9 cellular contexts compared by ENCODE assay signal in the genomic region with DNA sequence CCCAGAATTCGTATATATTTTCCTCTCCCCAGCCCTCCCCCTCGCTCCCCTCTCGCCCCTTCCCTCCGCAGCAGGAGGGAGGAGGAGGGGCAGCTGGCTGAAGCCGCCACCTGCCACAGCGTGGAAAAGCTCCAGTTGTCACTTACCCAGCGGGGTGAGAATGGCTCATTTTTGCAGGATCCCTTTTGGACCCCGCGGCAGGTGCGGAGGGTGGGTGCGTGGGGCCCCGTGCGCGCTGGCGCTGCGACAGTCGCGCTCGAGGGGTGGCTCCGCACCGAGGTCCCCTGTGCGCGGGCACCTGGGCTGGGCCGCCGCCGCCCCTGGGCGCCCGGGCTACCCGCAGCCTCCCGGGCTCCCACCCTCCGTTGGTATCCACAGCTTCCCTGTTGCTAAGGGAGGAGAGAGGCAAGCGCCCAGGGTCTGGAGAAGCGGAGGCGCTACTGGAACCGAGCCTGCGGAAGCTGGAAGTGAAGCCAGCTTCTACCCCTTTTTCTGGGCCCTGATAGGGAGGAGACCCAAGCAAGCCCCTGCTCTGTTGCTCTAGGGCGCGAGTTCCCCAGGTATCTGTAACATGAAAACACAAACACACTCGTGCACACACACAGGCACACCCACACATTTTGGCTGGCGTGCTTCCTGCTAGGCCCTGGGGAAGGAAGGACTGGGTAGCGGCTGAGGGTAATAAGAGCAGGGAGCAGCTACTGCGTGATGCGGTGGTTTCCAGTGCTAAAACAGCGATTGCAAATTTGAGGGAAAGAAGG. TPM values are rescaled to one million over a fixed set of nuclear protein-coding genes. Genes with fewer than 3 reads are reported as not detected.
A peak's percentile ranks its signal among the peaks of the same experiment; 100 is the strongest.
DNase-seq lines count a peak whose midpoint lies in the region; ATAC-seq, FAIRE-seq and TF ChIP-seq lines count a peak whose summit lies in the region.
"Had no signal": no experiment of that assay in that cellular context is flagged by ENCODE, and none has a peak within 500 bp of the region (broad histone marks: within the 10 kb centered on the region; RNA-seq: fewer than 3 reads in every experiment).

A gene with protein sequence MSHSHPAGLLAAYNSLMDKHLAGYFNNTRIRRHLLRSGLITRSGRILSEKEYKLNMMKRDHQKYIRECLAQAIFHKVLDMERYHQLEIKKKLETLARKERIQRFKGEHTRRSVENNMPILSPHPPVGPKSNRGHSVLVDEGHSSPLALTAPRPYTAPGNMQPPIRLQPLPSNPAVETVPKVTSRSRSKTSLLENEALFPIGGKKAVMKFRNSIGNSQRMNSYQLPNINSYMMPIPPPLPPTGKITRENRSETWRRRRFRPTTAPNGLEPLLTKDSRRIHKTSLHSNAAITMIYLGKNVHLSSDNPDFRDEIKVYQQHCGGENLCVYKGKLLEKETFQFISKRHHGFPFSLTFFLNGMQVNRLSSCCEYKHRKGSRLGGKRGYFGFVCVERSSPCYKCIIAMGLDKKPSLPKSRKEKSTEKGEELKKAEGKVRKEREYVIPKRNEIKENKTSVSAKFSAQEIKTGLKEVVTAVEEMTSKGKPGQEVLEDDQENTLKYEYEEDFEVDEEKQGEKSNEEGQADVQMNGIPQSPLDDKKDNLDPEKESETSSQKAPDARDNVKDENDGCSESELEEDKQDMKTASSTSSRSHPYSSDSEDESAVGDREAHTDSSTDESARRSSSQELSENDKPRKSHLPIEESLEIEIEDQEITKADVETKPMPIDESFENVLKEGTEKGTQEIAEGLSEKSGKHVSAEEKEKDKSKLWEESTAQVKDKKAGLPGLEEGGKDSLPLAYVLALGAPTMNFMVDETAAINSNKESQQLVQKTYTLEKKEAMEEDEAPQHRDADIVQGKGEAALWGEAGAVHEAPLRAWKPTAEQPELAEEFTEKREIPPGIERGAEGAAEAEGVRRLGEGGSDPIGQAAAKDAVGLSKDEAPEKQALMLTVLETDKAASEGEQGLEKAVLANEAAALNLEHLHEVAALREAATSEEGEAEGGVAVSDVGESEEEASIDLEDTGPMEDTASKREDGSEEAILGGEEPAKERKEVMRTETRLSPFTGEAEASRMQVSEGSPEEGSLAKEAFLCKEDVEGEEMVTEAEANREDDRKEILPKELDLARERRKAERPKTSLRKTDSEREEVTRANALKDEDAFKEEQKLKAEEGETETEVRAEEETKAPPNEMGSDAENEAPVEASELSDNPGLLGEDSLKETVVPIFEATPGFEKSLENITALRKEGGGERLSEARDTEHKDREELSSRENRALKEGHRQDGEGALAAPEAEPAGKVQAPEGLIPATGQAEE (N-terminal part only) (minus strand): TSS at position 442 of the 761 bp plus-strand sequence. CDS start 273 bp downstream, at position 169.

- TF ChIP-seq RAD21 in IMR-90 (IDR thresholded peaks at IDR 0.05; ENCODE audit: low read length) (no peak), H1 (IDR thresholded peaks at IDR 0.05 in 1 of 2, conservative IDR thresholded peaks at IDR 0.05 in 1 of 2; ENCODE audit: low read depth in 2 of 2, low read length in 2 of 2) (no peak)

- dilution Hi-C loops in IMR-90 (cut with HindIII; ENCODE audit: low sequenced_read_pairs, unreplicated experiment), result no loop called here

- no peaks in the 10 kb centered on the region for H3K9me1 ChIP-seq in IMR-90 (ENCODE audit: insufficient read depth, low read length)

- no peak within 1 kb of the TSS for H3K27ac ChIP-seq in heart left ventricle
- no peak within 1 kb of the TSS for H3K27ac ChIP-seq in right atrium auricular region
- H3K27ac ChIP-seq in IMR-90 (ENCODE audit: insufficient read depth, low read length), result no peak within 1 kb of the TSS
- H3K27ac ChIP-seq in H1 (ENCODE audit: low read depth, low read length), result no peak within 1 kb of the TSS
- no peak within 1 kb of the TSS for H3K27ac ChIP-seq in neuronal stem cell (replicated peaks; ENCODE audit: low read length)
- H3K27ac ChIP-seq: VCaP had no signal

- ATAC-seq in heart left ventricle (peak in 2 of 4 donors; percentile 16 to 18), IMR-90 (ENCODE audit: low read depth) (peak; percentile 46), GM18873 (IDR thresholded peaks at IDR 0.05; ENCODE audit: low FRiP score, unreplicated experiment) (no peak)

- H2BK20ac ChIP-seq in IMR-90 (ENCODE audit: low read depth, low read length), result no peak within 1 kb of the TSS
- H2BK20ac ChIP-seq in H1 (ENCODE audit: low read length), result no peak within 1 kb of the TSS

- H3K18ac ChIP-seq in IMR-90 (ENCODE audit: low read depth, low read length) (no peak within 1 kb of the TSS), H1 (ENCODE audit: extremely low read depth, low read length) (no peak within 1 kb of the TSS), neuronal stem cell (ENCODE audit: low read length) (peak within 1 kb of the TSS; percentile 84)

- no TSS peak for BruUV-seq in IMR-90 (replicated peaks; lab: Mats Ljungman, UMichigan)

- CTCF ChIA-PET in IMR-90 (lab: Yijun Ruan, JAX) (no interaction called here), H1 (lab: Charles Lee; ENCODE audit: partially characterized antibody) (interaction anchor here (1.0 to 2.2 kb wide), 5 partner anchors 10 to 60 kb away, joined by 3 to 12 read pairs (median 5); a partner anchor contains a TSS)

- H3K4me2 ChIP-seq in IMR-90 (ENCODE audit: low read depth, low read length) (peak within 1 kb of the TSS; percentile 76), H1 (ENCODE audit: insufficient read depth in 1 of 2, low read depth in 2 of 2, low read length in 2 of 2) (peak within 1 kb of the TSS; percentile 79 to 88), neuronal stem cell (ENCODE audit: insufficient read depth, low read length, poor library complexity, severe bottlenecking) (peak within 1 kb of the TSS; percentile 66)

- FAIRE-seq in H1 (lab: Jason Lieb, UNC), result no peak

- H3K4ac ChIP-seq in IMR-90 (ENCODE audit: low read depth, low read length) (no peak within 1 kb of the TSS), H1 (replicated peaks; ENCODE audit: insufficient read length, low read depth, low read length) (no peak within 1 kb of the TSS), neuronal stem cell (ENCODE audit: low read length) (no peak within 1 kb of the TSS)

- H3K36me3 ChIP-seq in heart left ventricle (no peaks in the 10 kb centered on the region), right atrium auricular region (no peaks in the 10 kb centered on the region), IMR-90 (ENCODE audit: control insufficient read depth, insufficient read depth, low read length) (no peaks in the 10 kb centered on the region), H1 (ENCODE audit: control insufficient read depth in 2 of 4, insufficient read depth in 4 of 4, low read length in 3 of 4) (no peaks in the 10 kb centered on the region), neuronal stem cell (replicated peaks in 1 of 2; ENCODE audit: control insufficient read depth in 2 of 2, insufficient read depth in 2 of 2, low read length in 2 of 2) (no peaks in the 10 kb centered on the region)

- H4K20me1 ChIP-seq in IMR-90 (ENCODE audit: insufficient read depth, low read length) (no peaks in the 10 kb centered on the region), H1 (replicated peaks in 1 of 2; ENCODE audit: control insufficient read depth in 1 of 2, insufficient read depth in 2 of 2, low read length in 2 of 2) (no peaks in the 10 kb centered on the region)

- H4K5ac ChIP-seq in IMR-90 (ENCODE audit: low read depth, low read length) (no peak within 1 kb of the TSS), H1 (ENCODE audit: insufficient read length, low read depth, low read length) (no peak within 1 kb of the TSS)

- H2BK12ac ChIP-seq in H1 (ENCODE audit: low read depth, low read length) (no peak within 1 kb of the TSS), neuronal stem cell (ENCODE audit: low read length) (peak within 1 kb of the TSS; percentile 14)

- H3K4me3 ChIP-seq in heart left ventricle (peak within 1 kb of the TSS in 10 of 12 donors; percentile 17 to 43 (median 37)), right atrium auricular region (peak within 1 kb of the TSS in 1 of 2 donors; percentile 36), IMR-90 (ENCODE audit: insufficient read depth, low read depth, low read length) (peak within 1 kb of the TSS; percentile 19; the same call in 1 of the 2 replicates), H1 (ENCODE audit: extremely low read depth in 1 of 4, insufficient read depth in 2 of 4, low read depth in 3 of 4, low read length in 4 of 4) (peak within 1 kb of the TSS; percentile 46 to 73 (median 50)), neuronal stem cell (ENCODE audit: low read length in 2 of 2) (peak within 1 kb of the TSS in 1 of 2 donors; percentile 78)

- H3K9ac ChIP-seq in IMR-90 (ENCODE audit: low read depth, low read length), result no peak within 1 kb of the TSS
- no peak within 1 kb of the TSS; a peak in 1 of 7 replicates for H3K9ac ChIP-seq in H1 (replicated peaks in 1 of 4; ENCODE audit: extremely low read depth in 1 of 4, low read depth in 3 of 4, low read length in 3 of 4)
- H3K9ac ChIP-seq in neuronal stem cell (ENCODE audit: low read depth, low read length, poor library complexity), result peak within 1 kb of the TSS; percentile 27

- H3K14ac ChIP-seq in IMR-90 (replicated peaks; ENCODE audit: low read depth, low read length), result no peak within 1 kb of the TSS
- H3K14ac ChIP-seq in H1 (ENCODE audit: insufficient read length), result no peak within 1 kb of the TSS
- no peak within 1 kb of the TSS for H3K14ac ChIP-seq in neuronal stem cell (ENCODE audit: low read length)

- no peak within 1 kb of the TSS for H2AK9ac ChIP-seq in IMR-90 (replicated peaks; ENCODE audit: low read depth, low read length, poor library complexity)

- H3K27me3 ChIP-seq in heart left ventricle, result peaks cover 0 to 25% (median 15%) of the 10 kb centered on the region in 9 donors
- no peaks in the 10 kb centered on the region for H3K27me3 ChIP-seq in right atrium auricular region
- peaks cover 15% of the 10 kb centered on the region for H3K27me3 ChIP-seq in IMR-90 (ENCODE audit: control insufficient read depth, insufficient read depth, low read length)
- peaks cover 0 to 22% (median 7%) of the 10 kb centered on the region in 4 experiments; a peak in 6 of 7 replicates for H3K27me3 ChIP-seq in H1 (replicated peaks in 1 of 4; ENCODE audit: control insufficient read depth in 3 of 4, extremely low read depth in 1 of 4, insufficient read depth in 3 of 4, low read length in 3 of 4)
- no peaks in the 10 kb centered on the region for H3K27me3 ChIP-seq in neuronal stem cell (ENCODE audit: control insufficient read depth in 3 of 3, insufficient read depth in 3 of 3, low read depth in 1 of 3, low read length in 3 of 3)

- H3K4me1 ChIP-seq in heart left ventricle (peaks cover 0 to 10% (median 0%) of the 10 kb centered on the region in 12 donors), right atrium auricular region (no peaks in the 10 kb centered on the region), IMR-90 (ENCODE audit: control insufficient read depth, insufficient read depth, low read length) (no peaks in the 10 kb centered on the region; the same call in 1 of the 2 replicates), H1 (replicated peaks in 1 of 4; ENCODE audit: control insufficient read depth in 3 of 4, insufficient read depth in 4 of 4, low read length in 3 of 4) (peaks cover 0 to 9% (median 6%) of the 10 kb centered on the region in 4 experiments; a peak in 5 of 7 replicates), neuronal stem cell (ENCODE audit: control insufficient read depth in 2 of 2, insufficient read depth in 1 of 2, low read depth in 1 of 2, low read length in 2 of 2) (peaks cover 0 to 3% of the 10 kb centered on the region in 2 donors)

- no peaks in the 10 kb centered on the region for H3K79me2 ChIP-seq in H1 (ENCODE audit: control insufficient read depth in 1 of 2, insufficient read depth in 2 of 2, low read length in 2 of 2)

- H3K79me1 ChIP-seq in IMR-90 (ENCODE audit: low read depth in 1 of 2, low read length in 2 of 2) (no peaks in the 10 kb centered on the region), H1 (ENCODE audit: low read depth, low read length) (no peaks in the 10 kb centered on the region), neuronal stem cell (ENCODE audit: low read depth, low read length) (no peaks in the 10 kb centered on the region)

- H3K23ac ChIP-seq in IMR-90 (ENCODE audit: low read depth, low read length), result no peak within 1 kb of the TSS
- H3K23ac ChIP-seq in H1 (ENCODE audit: insufficient read length), result no peak within 1 kb of the TSS
- H3K23ac ChIP-seq in neuronal stem cell (ENCODE audit: low read depth, low read length, poor library complexity), result no peak within 1 kb of the TSS

- WGBS in heart left ventricle, 4 donors, result 3 to 18% (median 8%) methylated on average over 20 to 44 of the region's 44 CpGs
- WGBS in IMR-90 (ENCODE audit: extremely low coverage in 2 of 2, insufficient read length in 1 of 2), 2 experiments, result no CpG with 5 or more reads among the region's 44 CpGs
- WGBS in H1 (ENCODE audit: extremely low coverage in 1 of 2, insufficient coverage in 1 of 2, insufficient read length in 1 of 2, insufficient replicate concordance in 2 of 2, low coverage in 1 of 2, low lambda C conversion rate in 2 of 2, missing lambda C conversion rate in 1 of 2), 2 experiments, result 14% methylated on average over 17 of the region's 44 CpGs; no CpG with 5 or more reads in 1 of the 2 experiments
- WGBS in neuronal stem cell (ENCODE audit: extremely low coverage in 2 of 2, insufficient read length in 2 of 2, insufficient replicate concordance in 1 of 2), 2 donors, result no CpG with 5 or more reads among the region's 44 CpGs

- no peak for TF ChIP-seq EP300 in H1 (IDR thresholded peaks at IDR 0.05; ENCODE audit: borderline replicate concordance in 1 of 2, low read depth in 2 of 2, low read length in 2 of 2)

- H2BK120ac ChIP-seq in IMR-90 (ENCODE audit: low read depth, low read length) (no peak within 1 kb of the TSS), H1 (replicated peaks; ENCODE audit: low read depth, low read length) (no peak within 1 kb of the TSS), neuronal stem cell (ENCODE audit: low read depth, low read length) (no peak within 1 kb of the TSS)

- in situ Hi-C loops in IMR-90 (cut with MboI; ENCODE audit: low sequenced_read_pairs), result no loop called here

- no peak within 1 kb of the TSS for H2BK5ac ChIP-seq in IMR-90 (ENCODE audit: low read depth, low read length, poor library complexity, severe bottlenecking)
- no peak within 1 kb of the TSS for H2BK5ac ChIP-seq in H1 (ENCODE audit: low read depth, low read length)
- no peak within 1 kb of the TSS for H2BK5ac ChIP-seq in neuronal stem cell (ENCODE audit: low read length)

- DNase-seq in heart left ventricle (peak in 1 of 5 donors; percentile 43), right atrium auricular region (ENCODE audit: low spot score) (no peak), IMR-90 (no peak), H1 (ENCODE audit: low read depth in 1 of 2, low spot score in 2 of 2) (peak in 1 of 2 experiments; percentile 62), neuronal stem cell (ENCODE audit: low spot score) (no peak), NCI-H82 treated with DMSO at 0.1 percent for 48 hours (lab: John Stamatoyannopoulos, UW; ENCODE audit: unreplicated experiment) (no peak), HuH-7 (ENCODE audit: low spot score) (no peak)

- H2BK15ac ChIP-seq in IMR-90 (ENCODE audit: low read depth, low read length) (no peak within 1 kb of the TSS), H1 (ENCODE audit: low read length) (no peak within 1 kb of the TSS), neuronal stem cell (ENCODE audit: low read length) (peak within 1 kb of the TSS; percentile 26)

- H4K91ac ChIP-seq in IMR-90 (ENCODE audit: insufficient read depth, low read depth, low read length), result no peak within 1 kb of the TSS
- no peak within 1 kb of the TSS for H4K91ac ChIP-seq in H1 (replicated peaks; ENCODE audit: insufficient read length, low read length)
- H4K91ac ChIP-seq in neuronal stem cell (ENCODE audit: low read depth, low read length, poor library complexity), result no peak within 1 kb of the TSS

- H2AK5ac ChIP-seq in IMR-90 (ENCODE audit: low read depth, low read length) (no peak within 1 kb of the TSS), H1 (ENCODE audit: low read depth, low read length) (no peak within 1 kb of the TSS), neuronal stem cell (ENCODE audit: low read depth, low read length) (no peak within 1 kb of the TSS)

- no peak for TF ChIP-seq CTCF in heart left ventricle (IDR thresholded peaks at IDR 0.05)
- no peak for TF ChIP-seq CTCF in right atrium auricular region (IDR thresholded peaks at IDR 0.05)
- no peak for TF ChIP-seq CTCF in IMR-90 (conservative IDR thresholded peaks at IDR 0.05; ENCODE audit: low read depth, low read length)
- no peak for TF ChIP-seq CTCF in H1 (IDR thresholded peaks at IDR 0.05; ENCODE audit: control extremely low read depth in 1 of 3, insufficient read depth in 1 of 3, low read depth in 1 of 3, low read length in 3 of 3)

- TF ChIP-seq POLR2A in heart left ventricle (IDR thresholded peaks at IDR 0.05) (no peak), IMR-90 (IDR thresholded peaks at IDR 0.05; ENCODE audit: low read depth, low read length) (no peak), H1 (IDR thresholded peaks at IDR 0.05; ENCODE audit: control extremely low read depth in 1 of 2, low read depth in 2 of 2, low read length in 2 of 2) (no peak)

- peaks cover 6% of the 10 kb centered on the region for H3K23me2 ChIP-seq in H1 (ENCODE audit: low read depth, low read length)

- peak within 1 kb of the TSS; percentile 84 for H2AFZ ChIP-seq in IMR-90 (replicated peaks; ENCODE audit: low read length, poor library complexity)
- peak within 1 kb of the TSS; percentile 82 for H2AFZ ChIP-seq in H1 (ENCODE audit: low read length)
- H2AFZ ChIP-seq in neuronal stem cell (ENCODE audit: low read length), result peak within 1 kb of the TSS; percentile 80

- peaks cover 0 to 12% (median 0%) of the 10 kb centered on the region in 12 donors for H3K9me3 ChIP-seq in heart left ventricle
- peaks cover 0 to 9% of the 10 kb centered on the region in 2 donors for H3K9me3 ChIP-seq in right atrium auricular region
- H3K9me3 ChIP-seq in IMR-90 (ENCODE audit: control insufficient read depth, insufficient read depth, low read length), result no peaks in the 10 kb centered on the region
- no peaks in the 10 kb centered on the region; a peak in 1 of 4 replicates for H3K9me3 ChIP-seq in H1 (ENCODE audit: insufficient read depth in 2 of 2, low read depth in 1 of 2, low read length in 1 of 2)
- no peaks in the 10 kb centered on the region for H3K9me3 ChIP-seq in neuronal stem cell (replicated peaks in 1 of 2; ENCODE audit: control insufficient read depth in 2 of 2, insufficient read depth in 1 of 2, low read depth in 1 of 2, low read length in 2 of 2)

- POLR2A ChIA-PET in IMR-90 (lab: Charles Lee; ENCODE audit: unreplicated experiment), result no interaction called here
- POLR2A ChIA-PET in H1 (lab: Charles Lee; ENCODE audit: partially characterized antibody), result no interaction called here

- H4K8ac ChIP-seq in IMR-90 (ENCODE audit: low read depth in 2 of 2, low read length in 2 of 2) (no peak within 1 kb of the TSS), H1 (ENCODE audit: extremely low read depth, insufficient read depth, low read length) (no peak within 1 kb of the TSS), neuronal stem cell (ENCODE audit: low read depth, low read length) (no peak within 1 kb of the TSS)

- H3K56ac ChIP-seq in IMR-90 (ENCODE audit: extremely low read depth, insufficient read depth, low read length) (no peak within 1 kb of the TSS), H1 (replicated peaks; ENCODE audit: insufficient read length, low read depth, low read length) (no peak within 1 kb of the TSS)

- intact Hi-C loops in heart left ventricle (cut with DNase I) (no loop called here), IMR-90 (cut with micrococcal nuclease) (no loop called here)

RNA-seq across cellular contexts. Expression of the gene that starts here (rescaled TPM):
- total RNA-seq in heart left ventricle (under 1 TPM in 1 of 9 donors, not detected in 8; 0.21 TPM), right atrium auricular region (under 1 TPM in 1 of 2 donors, not detected in 1; 0.07 TPM), IMR-90 (2012; rRNA removed) (not detected in 2 replicates)
- polyA plus RNA-seq in heart left ventricle (under 1 TPM; 0.03 to 0.08 TPM), IMR-90 (2012; rRNA removed) (not detected in 2 replicates), H1 (2011; rRNA removed) (0.02 TPM in 1 of 2 replicates, not detected in the other)
- polyA plus RNA-seq in IMR-90 (2012; cell fraction: cytosol; rRNA removed), result not detected in 2 replicates
- not detected in 2 replicates for polyA plus RNA-seq in IMR-90 (2012; cell fraction: nucleus; rRNA removed; ENCODE audit: low replicate concordance)
- total RNA-seq in H1 (2021; fragmentation: NEBNext Ultra II Directional; extraction: Animal tissue kit (Norgen Biotek cat#: 25700)), result not detected in 2 replicates
- polyA plus RNA-seq in H1 (2011; cell fraction: cytosol; rRNA removed), result 0.01 TPM
- not detected for polyA plus RNA-seq in H1 (2011; cell fraction: nucleus; rRNA removed)
- polyA plus RNA-seq in H1 (2012, experiment 1 of 2), result not detected in 4 replicates
- polyA plus RNA-seq in H1 (2012, experiment 2 of 2), result not detected
- polyA plus RNA-seq in H1 (2013, experiment 1 of 2), result 0.02 TPM
- not detected for polyA plus RNA-seq in H1 (2013, experiment 2 of 2)
- polyA minus RNA-seq in H1 (2011; rRNA and poly(A)+ RNA removed), result not detected in 2 replicates
- polyA minus RNA-seq in H1 (2011; cell fraction: cytosol; rRNA and poly(A)+ RNA removed), result not detected
- not detected for polyA minus RNA-seq in H1 (2011; cell fraction: nucleus; rRNA and poly(A)+ RNA removed)
- 0.03 TPM for polyA plus RNA-seq in neuronal stem cell (2013, experiment 1 of 2)
- polyA plus RNA-seq in neuronal stem cell (2013, experiment 2 of 2), result 0.01 TPM

Comparison
In these comparisons a context has a peak if more than half of its experiments do, and no peak if none do; other contexts are left out.
1. Peak in ATAC-seq, H3K4me3 ChIP-seq and H3K4me2 ChIP-seq in IMR-90; RNA of the gene not detected or under 1 TPM.